In genomic region chr12:64610660-64611429, GRCh38 we compare ENCODE assay signal across 8 cellular contexts. TPM values are rescaled to one million over a fixed set of nuclear protein-coding genes. Genes with fewer than 3 reads are reported as not detected.
DNase-seq lines count a peak whose midpoint lies in the region; ATAC-seq and TF ChIP-seq lines count a peak whose summit lies in the region.

No MANE protein-coding gene starts in this region.

- H4K20me1 ChIP-seq in hepatocyte (ENCODE audit: insufficient read depth, poor library complexity, severe bottlenecking), result no peaks in the 10 kb centered on the region

- no peak for TF ChIP-seq CTCF in hepatocyte (IDR thresholded peaks at IDR 0.05; ENCODE audit: poor library complexity)

- H3K9ac ChIP-seq in HUES64 (ENCODE audit: low read depth, low read length) (peak overlapping the region; percentile 74), adipocyte (ENCODE audit: low read length) (peak overlapping the region; percentile 88)

- peaks cover 47% of the 10 kb centered on the region for H3K79me2 ChIP-seq in hepatocyte

- H3K27me3 ChIP-seq in HUES64 (ENCODE audit: insufficient read depth, low read length) (no peaks in the 10 kb centered on the region), adipocyte (replicated peaks; ENCODE audit: control insufficient read depth, insufficient read depth, low read length) (no peaks in the 10 kb centered on the region), hepatocyte (no peaks in the 10 kb centered on the region)

- H2AFZ ChIP-seq in hepatocyte, result peak overlapping the region; percentile 96

- peak overlapping the region; percentile 94 for H3K4me2 ChIP-seq in hepatocyte

- H3K4me3 ChIP-seq in HUES64 (ENCODE audit: low read length), result peak overlapping the region; percentile 90
- H3K4me3 ChIP-seq in adipocyte (ENCODE audit: low read length), result peak overlapping the region; percentile 92
- H3K4me3 ChIP-seq in hepatocyte, result peak overlapping the region; percentile 95
- peak overlapping the region; percentile 72 to 98 (median 96) for H3K4me3 ChIP-seq in skin epidermis

- no peaks in the 10 kb centered on the region for H3K9me3 ChIP-seq in HUES64 (ENCODE audit: insufficient read depth, low read depth, low read length)
- no peaks in the 10 kb centered on the region for H3K9me3 ChIP-seq in adipocyte (ENCODE audit: control insufficient read depth, low read length)
- H3K9me3 ChIP-seq in hepatocyte (ENCODE audit: low read depth), result no peaks in the 10 kb centered on the region

- H3K27ac ChIP-seq in HUES64 (ENCODE audit: low read depth, low read length) (peak overlapping the region; percentile 98), hepatocyte (peak overlapping the region; percentile 86), skin epidermis (peak overlapping the region; percentile 71 to 97 (median 90))

- under 1% methylated on average over 63 of the region's 63 CpGs for WGBS in HUES64
- WGBS in hepatocyte (ENCODE audit: low lambda C conversion rate, missing lambda C conversion rate), result 1% methylated on average over 47 of the region's 63 CpGs

- DNase-seq in Daoy (ENCODE audit: low read depth) (peak; percentile 75), SW480 (ENCODE audit: low spot score) (peak; percentile 58), adipocyte (ENCODE audit: low read depth) (peak; percentile 75), hepatocyte (ENCODE audit: low spot score) (peak; percentile 70), kidney glomerular epithelial cell (lab: John Stamatoyannopoulos, UW) (no peak)

- H3K9me2 ChIP-seq in hepatocyte (replicated peaks; ENCODE audit: insufficient read depth), result no peaks in the 10 kb centered on the region

- H3K36me3 ChIP-seq in HUES64 (ENCODE audit: insufficient read depth, low read length), result 0 out of 2 replicates have a peak, but pooled peaks cover 3% of the 10 kb centered on the region
- no peaks in the 10 kb centered on the region for H3K36me3 ChIP-seq in adipocyte (ENCODE audit: control insufficient read depth, insufficient read depth, low read length, severe bottlenecking)
- no peaks in the 10 kb centered on the region for H3K36me3 ChIP-seq in hepatocyte (replicated peaks; ENCODE audit: insufficient read depth, low read depth)

- H3K4me1 ChIP-seq in HUES64 (ENCODE audit: insufficient read depth, low read length) (peaks cover 10% of the 10 kb centered on the region; the same call in 1 of the 2 replicates), adipocyte (ENCODE audit: control insufficient read depth, insufficient read depth, low read length) (peaks cover 27% of the 10 kb centered on the region), hepatocyte (ENCODE audit: insufficient read depth) (peaks cover 7% of the 10 kb centered on the region)

- peak; percentile 43 for ATAC-seq in GM21390 (IDR thresholded peaks at IDR 0.05; ENCODE audit: unreplicated experiment)

RNA-seq across cellular contexts. Expression of gene RASSF3, which starts 0.6 kb away (rescaled TPM):
- 8.7 and 13.1 TPM in 2 replicates for total RNA-seq in Daoy (2014; rRNA removed; shearing (Covaris generic))
- 26.9 TPM for polyA plus RNA-seq in HUES64 (2013, experiment 1 of 2)
- 27.2 TPM for polyA plus RNA-seq in HUES64 (2013, experiment 2 of 2)
- 20.0 and 22.3 TPM in 2 replicates for total RNA-seq in hepatocyte
- 5.1 and 7.8 TPM in 2 replicates for polyA plus RNA-seq in hepatocyte
